ENCODE assay signal across 14 cellular contexts in the genomic region with DNA sequence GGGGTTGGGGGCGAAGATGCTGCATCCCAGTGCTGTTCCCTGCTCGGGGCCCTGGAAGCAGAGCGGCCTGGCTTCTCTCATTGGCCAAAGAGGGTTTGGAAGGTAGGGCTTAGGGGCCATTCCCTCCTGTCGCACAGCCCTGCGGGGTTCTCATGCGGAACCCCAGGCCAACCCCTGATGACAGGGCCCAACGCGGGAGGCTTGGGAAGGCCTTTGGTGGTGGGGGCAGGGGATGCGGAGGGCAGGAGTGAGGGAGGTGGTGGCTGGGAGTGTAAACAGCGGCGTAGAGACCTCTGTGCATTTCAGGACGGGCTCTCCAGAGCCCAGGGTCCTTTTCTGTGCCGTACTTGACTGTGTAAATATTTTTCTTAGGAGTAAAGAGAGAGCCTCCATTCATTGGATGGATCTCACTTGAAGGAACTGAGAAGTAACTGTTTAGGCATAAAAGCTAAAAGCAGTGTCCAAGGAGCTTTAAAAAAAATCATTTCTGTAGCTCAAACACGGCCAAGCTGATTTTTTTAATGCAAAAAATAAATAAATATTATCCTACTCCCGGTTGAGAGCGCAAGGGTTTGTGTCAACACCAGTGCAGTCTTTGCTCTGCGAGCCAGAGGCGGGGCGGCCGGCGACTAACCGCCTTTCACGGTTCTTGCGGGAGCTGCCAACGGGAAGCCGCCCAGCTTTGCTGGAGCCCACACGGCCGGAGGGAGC.
"Had no signal": no experiment of that assay in that cellular context is flagged by ENCODE, and none has a peak within 500 bp of the region (broad histone marks: within the 10 kb centered on the region; RNA-seq: fewer than 3 reads in every experiment).

No MANE protein-coding gene starts in this region.

- H3K4me1 Mint-ChIP-seq: naive B cell had no signal

- H3K36me3 ChIP-seq: esophagus muscularis mucosa, spleen had no signal

- H3K27ac Mint-ChIP-seq: activated naive CD8-positive, alpha-beta T cell; activated T-cell treated with anti-CD3 and anti-CD28 coated beads, Interleukin-2, amount 50 U/mL, for 24 hours; naive B cell had no signal

- H3K4me3 Mint-ChIP-seq: activated naive CD8-positive, alpha-beta T cell; activated T-cell treated with anti-CD3 and anti-CD28 coated beads, Interleukin-2, amount 50 U/mL, for 24 hours; naive B cell had no signal

- ATAC-seq: sciatic nerve had no signal

- H3K27ac ChIP-seq: esophagus muscularis mucosa, spleen had no signal

- FAIRE-seq: urothelium cell line had no signal

- H3K9me3 Mint-ChIP-seq: activated T-cell treated with anti-CD3 and anti-CD28 coated beads, Interleukin-2, amount 50 U/mL, for 24 hours had no signal

- H3K36me3 Mint-ChIP-seq: activated naive CD8-positive, alpha-beta T cell; naive B cell had no signal

- H3K27me3 Mint-ChIP-seq: activated naive CD8-positive, alpha-beta T cell; activated T-cell treated with anti-CD3 and anti-CD28 coated beads, Interleukin-2, amount 50 U/mL, for 24 hours; naive B cell had no signal

- H3K4me3 ChIP-seq: esophagus muscularis mucosa, spleen had no signal

- H3K4me1 ChIP-seq: spleen had no signal

- DNase-seq: activated CD4-positive, alpha-beta T cell treated with anti-CD3 and anti-CD28 coated beads, Interleukin-2, amount 50 U/mL, for 4 hours; activated CD4-positive, CD25-positive, alpha-beta regulatory T cell treated with anti-CD3 and anti-CD28 coated beads, Interleukin-2, amount 50 U/mL, for 72 hours; activated effector memory CD4-positive, alpha-beta T cell treated with anti-CD3 and anti-CD28 coated beads, Interleukin-2, amount 50 U/mL, for 16 hours; activated T-cell treated with anti-CD3 and anti-CD28 coated beads, Interleukin-2, amount 50 U/mL, for 24 hours; foreskin fibroblast; islet precursor cell; naive B cell; spleen; stimulated activated CD4-positive, alpha-beta T cell treated with anti-CD3 and anti-CD28 coated beads, Interleukin-1b, Interleukin-23, amount 100 ng/mL, for 48 hours; stimulated activated naive CD4-positive, alpha-beta T cell had no signal
